Comparison of ENCODE assay signal across 1 cellular context in the genomic region with DNA sequence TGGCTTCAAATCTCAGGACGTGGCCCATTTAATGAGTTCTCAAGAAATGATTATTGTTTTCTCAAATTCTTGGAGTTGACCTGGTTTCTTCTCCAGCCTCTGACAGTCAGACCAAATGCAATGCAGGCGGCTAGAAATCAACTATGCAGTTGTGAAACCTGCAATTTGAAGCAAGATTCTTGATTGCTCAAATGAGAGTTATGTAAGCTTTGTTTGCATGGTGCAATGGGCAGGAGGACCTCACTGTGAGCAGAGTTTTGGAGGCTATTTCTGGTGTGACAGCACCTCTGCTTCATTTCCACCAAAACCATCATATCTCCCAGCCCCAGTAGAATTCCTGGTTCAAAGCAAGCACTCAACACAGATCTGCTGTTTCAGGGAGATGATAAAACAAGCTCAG.
TF ChIP-seq lines count a peak whose summit lies in the region.

No MANE protein-coding gene starts in this region.

TF ChIP-seq in liver, 16 proteins besides CTCF, POLR2A, EP300 and RAD21 (continued from another document):
- TF ChIP-seq YY1 (IDR thresholded peaks at IDR 0.05) (peak; percentile 62), TAF1 (conservative IDR thresholded peaks at IDR 0.05) (no peak), HNF4A (conservative IDR thresholded peaks at IDR 0.05) (peak; percentile 60 to 73), NR2F2 (IDR thresholded peaks at IDR 0.05) (no peak), FOXA1 (IDR thresholded peaks at IDR 0.05) (no peak), REST (IDR thresholded peaks at IDR 0.05) (no peak), JUND (IDR thresholded peaks at IDR 0.05) (peak in 1 of 2 donors; percentile 51), ZBTB33 (IDR thresholded peaks at IDR 0.05) (peak; percentile 37)
- TF ChIP-seq, protein P1, sequence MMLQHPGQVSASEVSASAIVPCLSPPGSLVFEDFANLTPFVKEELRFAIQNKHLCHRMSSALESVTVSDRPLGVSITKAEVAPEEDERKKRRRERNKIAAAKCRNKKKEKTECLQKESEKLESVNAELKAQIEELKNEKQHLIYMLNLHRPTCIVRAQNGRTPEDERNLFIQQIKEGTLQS (IDR thresholded peaks at IDR 0.05): peak; percentile 61
